ENCODE assay signal across 3 cellular contexts in the genomic region with DNA sequence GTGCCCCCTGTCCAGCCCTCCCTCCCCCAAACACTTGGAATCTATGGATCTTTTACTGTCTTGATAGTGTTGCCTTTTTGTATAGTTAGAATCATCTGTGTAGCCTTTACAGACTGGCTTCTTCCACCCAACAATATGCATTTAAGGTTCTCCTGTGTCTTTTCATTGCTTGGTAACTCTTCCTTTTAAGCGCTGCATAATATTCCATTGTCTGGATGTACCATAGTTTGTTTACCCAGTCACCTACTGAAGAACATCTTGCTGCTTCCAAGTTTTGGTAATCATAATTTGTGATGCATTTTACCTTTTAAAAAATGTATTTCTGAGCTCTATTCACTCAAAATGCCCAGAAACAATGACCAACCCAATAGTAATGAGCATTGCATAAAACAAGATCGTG. TPM values are rescaled to one million over a fixed set of nuclear protein-coding genes. Genes with fewer than 3 reads are reported as not detected.
"Had no signal": no experiment of that assay in that cellular context is flagged by ENCODE, and none has a peak within 500 bp of the region (broad histone marks: within the 10 kb centered on the region; RNA-seq: fewer than 3 reads in every experiment).

No MANE protein-coding gene starts in this region.

- DNase-seq: GDM1, GF-D8 had no signal

- H3K4me3 ChIP-seq: GM12878 had no signal

- ATAC-seq: GM12878 had no signal

RNA-seq across cellular contexts. Expression of a gene that starts 17.7 kb away (rescaled TPM):
- total RNA-seq: GM12878 had no signal
- polyA plus RNA-seq: GM12878 had no signal
